In the genomic region with DNA sequence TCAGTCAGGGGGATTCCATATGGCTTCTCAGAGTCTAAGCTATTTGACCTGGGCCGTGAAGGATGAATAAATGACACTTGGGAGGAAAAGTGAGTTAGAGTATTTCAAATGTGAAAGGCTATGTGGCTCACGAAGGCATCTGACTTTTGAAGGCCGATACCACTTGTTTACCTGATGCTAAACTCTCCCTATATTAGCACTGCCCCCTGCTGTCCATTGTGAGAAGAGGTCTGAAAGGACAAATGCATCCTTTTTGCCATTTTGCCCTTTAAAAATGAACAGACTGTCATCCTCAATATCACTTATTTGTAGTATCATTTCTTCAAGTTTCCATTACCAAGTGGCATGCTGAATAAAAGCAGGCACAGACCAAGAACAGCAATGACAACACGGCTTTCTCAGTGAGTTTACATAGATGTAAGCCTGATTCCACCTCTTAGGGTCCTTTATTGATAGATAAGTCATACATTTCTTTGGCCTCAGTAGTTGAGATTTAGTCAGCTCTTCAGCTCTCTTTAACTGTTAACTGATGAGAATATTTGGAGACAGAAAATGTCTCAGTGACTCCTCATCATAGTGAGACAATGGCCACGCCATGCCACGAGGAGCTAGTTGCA, we compare ENCODE assay signal across 8 cellular contexts. TPM values are rescaled to one million over a fixed set of nuclear protein-coding genes. Genes with fewer than 3 reads are reported as not detected.
DNase-seq lines count a peak whose midpoint lies in the region; ATAC-seq and TF ChIP-seq lines count a peak whose summit lies in the region.

No MANE protein-coding gene starts in this region.

- intact Hi-C loops in mammary epithelial cell (cut with micrococcal nuclease) = loop anchor here (1.0 to 10.0 kb wide), 13 partner anchors 70 to 658 kb away; a partner anchor contains a TSS

- peak overlapping the region; percentile 22 for H2AFZ ChIP-seq in mammary epithelial cell (ENCODE audit: low read depth, low read length)

- CTCF ChIA-PET in mammary epithelial cell (lab: Charles Lee; ENCODE audit: low non-redundant PET) = interaction anchor here (0.8 kb wide), 1 partner anchor 225 kb away, joined by 3 read pairs; no protein-coding TSS in a partner anchor

- H3K4me1 ChIP-seq in HAP-1 (no peaks in the 10 kb centered on the region), mammary epithelial cell (ENCODE audit: insufficient read depth, low read length) (peaks cover 15% of the 10 kb centered on the region)

- H3K36me3 ChIP-seq in HAP-1 (replicated peaks) = no peaks in the 10 kb centered on the region
- H3K36me3 ChIP-seq in mammary epithelial cell (ENCODE audit: insufficient read depth, low read length) = no peaks in the 10 kb centered on the region

- TF ChIP-seq CTCF in mammary epithelial cell (conservative IDR thresholded peaks at IDR 0.05 in 1 of 2, IDR thresholded peaks at IDR 0.05 in 1 of 2; ENCODE audit: extremely low read depth in 1 of 2, insufficient read depth in 1 of 2, low read depth in 1 of 2, low read length in 2 of 2) = peak; percentile 82 to 87

- in situ Hi-C loops in HAP-1 (cut with MboI; ENCODE audit: low sequenced_read_pairs) (loop anchor here (25.0 kb wide), 1 partner anchor 640 kb away; no protein-coding TSS in a partner anchor), mammary epithelial cell (cut with MboI; ENCODE audit: low sequenced_read_pairs in 2 of 2) (loop anchor here (10.0 to 25.0 kb wide), 2 partner anchors 190 to 663 kb away; no protein-coding TSS in a partner anchor)

- 40% methylated on average over 6 of the region's 6 CpGs for WGBS in mammary epithelial cell (ENCODE audit: low coverage, missing lambda C conversion rate)

- H4K20me1 ChIP-seq in mammary epithelial cell (ENCODE audit: insufficient read depth, low read length) = no peaks in the 10 kb centered on the region

- DNase-seq in DMS 273 (lab: John Stamatoyannopoulos, UW; ENCODE audit: unreplicated experiment) = peak; percentile 82
- no peak for DNase-seq in DMS 273 treated with DMSO at 0.1 percent for 48 hours (lab: John Stamatoyannopoulos, UW)
- peak; percentile 48 to 67 for DNase-seq in HAP-1 (ENCODE audit: low spot score in 2 of 2)
- peak; percentile 65 for DNase-seq in MV-4-11 (lab: John Stamatoyannopoulos, UW)
- peak; percentile 41 for DNase-seq in T-helper 22 cell (ENCODE audit: low read depth)
- peak; percentile 61 for DNase-seq in mammary epithelial cell
- DNase-seq in left lobe of liver (ENCODE audit: low spot score) = no peak
- peak; percentile 42 to 56 for DNase-seq in stimulated activated CD8-positive, alpha-beta memory T cell treated with anti-CD3 and anti-CD28 coated beads, Interleukin-4, amount 100 ng/mL, for 1 hour (ENCODE audit: low read depth in 2 of 2, low spot score in 1 of 2)

- H3K79me2 ChIP-seq in mammary epithelial cell (ENCODE audit: insufficient read depth, low read length) = no peaks in the 10 kb centered on the region

- H3K27ac ChIP-seq in mammary epithelial cell (ENCODE audit: insufficient read depth, low read depth, low read length) = no peak overlapping the region

- no peaks in the 10 kb centered on the region; the same call in 1 of the 2 replicates for H3K27me3 ChIP-seq in HAP-1 (ENCODE audit: low read depth)
- H3K27me3 ChIP-seq in mammary epithelial cell (ENCODE audit: insufficient read depth, low read length) = no peaks in the 10 kb centered on the region

- H3K4me3 ChIP-seq in HAP-1 (no peak overlapping the region), mammary epithelial cell (replicated peaks in 1 of 3; ENCODE audit: insufficient read depth in 1 of 3, low read depth in 2 of 3, low read length in 3 of 3) (no peak overlapping the region)

- no peak overlapping the region for H3K4me2 ChIP-seq in mammary epithelial cell (ENCODE audit: insufficient read depth, low read depth, low read length)

- no peaks in the 10 kb centered on the region for H3K9me3 ChIP-seq in HAP-1
- no peaks in the 10 kb centered on the region for H3K9me3 ChIP-seq in mammary epithelial cell (replicated peaks; ENCODE audit: insufficient read depth, low read length)

- peak; percentile 90 for ATAC-seq in left lobe of liver

- H3K9ac ChIP-seq in mammary epithelial cell (ENCODE audit: insufficient read depth, low read length) = no peak overlapping the region

- BruUV-seq in mammary epithelial cell (replicated peaks; lab: Mats Ljungman, UMichigan) = no TSS peak

- dilution Hi-C loops in mammary epithelial cell (cut with HindIII; ENCODE audit: low sequenced_read_pairs) = no loop called here

RNA-seq across cellular contexts. Expression of a gene that starts 40.1 kb away (rescaled TPM):
- total RNA-seq in mammary epithelial cell = 1 to 10 TPM in 1 of 2 donors, under 1 TPM in 1; 0.50 to 5.1 TPM
- polyA plus RNA-seq in mammary epithelial cell = 5.1 TPM
- polyA minus RNA-seq in mammary epithelial cell = 32.4 TPM
- 6.0 TPM for total RNA-seq in left lobe of liver

Comparison
In these comparisons a context has a peak if more than half of its experiments do, and no peak if none do; other contexts are left out.
1. DNase-seq: peak in DMS 273 (single experiment), HAP-1 (2 of 2), MV-4-11 (single experiment), T-helper 22 cell (single experiment), mammary epithelial cell (single experiment) and stimulated activated CD8-positive, alpha-beta memory T cell treated with anti-CD3 and anti-CD28 coated beads, Interleukin-4, amount 100 ng/mL, for 1 hour (2 of 2); none in DMS 273 treated with DMSO at 0.1 percent for 48 hours (single experiment) and left lobe of liver (single experiment).